Comparison of ENCODE assay signal across 16 cellular contexts in genomic region chr4:21046121-21046520, GRCh38.
"Had no signal": no experiment of that assay in that cellular context is flagged by ENCODE, and none has a peak within 500 bp of the region (broad histone marks: within the 10 kb centered on the region; RNA-seq: fewer than 3 reads in every experiment).

No MANE protein-coding gene starts in this region.

- H3K4me1 ChIP-seq: parathyroid adenoma, sigmoid colon, thyroid gland had no signal

- H3K27ac ChIP-seq: parathyroid adenoma, sigmoid colon, thyroid gland had no signal

- H3K27me3 ChIP-seq: sigmoid colon, thyroid gland had no signal

- H3K4me3 ChIP-seq: mucosa of descending colon, sigmoid colon, thyroid gland had no signal

- H2AFZ ChIP-seq: parathyroid adenoma had no signal

- ATAC-seq: activated CD4-positive, CD25-positive, alpha-beta regulatory T cell treated with anti-CD3 and anti-CD28 coated beads, Interleukin-2, amount 50 U/mL, for 24 hours; left lobe of liver; mucosa of descending colon; naive thymus-derived CD4-positive, alpha-beta T cell; stimulated activated naive B cell treated with anti-CD40 and anti-IgM and Interleukin-4, amounts not matched to agents 10 μg/mL and 1 μg/mL and 100 μg/mL, for 72 hours had no signal

- DNase-seq: activated CD4-positive, alpha-beta T cell treated with anti-CD3 and anti-CD28 coated beads, Interleukin-2, amount 50 U/mL, for 4 hours; activated naive CD4-positive, alpha-beta T cell treated with anti-CD3 and anti-CD28 coated beads, Interleukin-2, amount 10 ng/mL, durations not matched to agents 7 days and 5 days; activated T-cell treated with anti-CD3 and anti-CD28 coated beads for 4 hours; cortex of kidney; effector CD4-positive, alpha-beta T cell; islet precursor cell; mucosa of descending colon; naive thymus-derived CD4-positive, alpha-beta T cell; sigmoid colon; stimulated activated CD4-positive, alpha-beta T cell treated with anti-CD3 and anti-CD28 coated beads, Interleukin-12 subunit alpha, Interleukin-12 subunit beta, amount 100 ng/mL, for 4 hours; stimulated activated CD4-positive, alpha-beta T cell treated with anti-CD3 and anti-CD28 coated beads, Interleukin-2, amount 100 ng/mL, for 24 hours; stimulated activated naive B cell treated with anti-CD40 and anti-IgM and Interleukin-4, amounts not matched to agents 10 μg/mL and 1 μg/mL and 100 μg/mL, for 72 hours; thyroid gland had no signal

- H3K36me3 ChIP-seq: sigmoid colon, thyroid gland had no signal

- H3K9ac ChIP-seq: parathyroid adenoma had no signal

- H3K9me3 ChIP-seq: mucosa of descending colon, sigmoid colon, thyroid gland had no signal

- H3K79me2 ChIP-seq: parathyroid adenoma had no signal
